Comparison of ENCODE assay signal across 13 cellular contexts in genomic region chr17:16922386-16923096, GRCh38. TPM values are rescaled to one million over a fixed set of nuclear protein-coding genes. Genes with fewer than 3 reads are reported as not detected.
DNase-seq lines count a peak whose midpoint lies in the region; ATAC-seq, FAIRE-seq and TF ChIP-seq lines count a peak whose summit lies in the region.
"Had no signal": no experiment of that assay in that cellular context is flagged by ENCODE, and none has a peak within 500 bp of the region (broad histone marks: within the 10 kb centered on the region; RNA-seq: fewer than 3 reads in every experiment).

No MANE protein-coding gene starts in this region.

- TF ChIP-seq POLR2A in GM12891 (IDR thresholded peaks at IDR 0.05; ENCODE audit: low read depth, low read length), result no peak

- CTCF ChIA-PET in BJ (lab: Yijun Ruan, JAX), result interaction anchor here (1.2 kb wide), 1 partner anchor 65 kb away, joined by 3 read pairs; no protein-coding TSS in a partner anchor

- ATAC-seq in foreskin keratinocyte (no peak), GM19452 (IDR thresholded peaks at IDR 0.05; ENCODE audit: unreplicated experiment) (no peak), HG02571 (IDR thresholded peaks at IDR 0.05; ENCODE audit: unreplicated experiment) (no peak)

- no peak overlapping the region for H3K4me3 ChIP-seq in BJ (ENCODE audit: low read depth, low read length)
- H3K4me3 ChIP-seq: adrenal gland, vagina had no signal

- H3K36me3 ChIP-seq in BJ (ENCODE audit: control insufficient read depth, insufficient read depth, low read length), result no peaks in the 10 kb centered on the region
- H3K36me3 ChIP-seq: adrenal gland, vagina had no signal

- POLR2A ChIA-PET in BJ (lab: Charles Lee), result no interaction called here

- DNase-seq in BJ (ENCODE audit: low read depth) (no peak), GM12891 (ENCODE audit: insufficient read length, low spot score) (no peak), SHP77 (lab: John Stamatoyannopoulos, UW) (peak; percentile 73 to 90), foreskin keratinocyte (no peak), OCI-M2 (lab: John Stamatoyannopoulos, UW; ENCODE audit: unreplicated experiment) (no peak), EL (no peak)
- DNase-seq: DMS79 treated with DMSO at 0.1 percent for 48 hours, kidney had no signal

- peak; percentile 75 for FAIRE-seq in GM12891 (lab: Jason Lieb, UNC)
- FAIRE-seq: kidney had no signal

- H3K27me3 ChIP-seq in BJ (ENCODE audit: control insufficient read depth, insufficient read depth, low read length), result peaks cover 7% of the 10 kb centered on the region; the same call in 1 of the 2 replicates
- H3K27me3 ChIP-seq in foreskin keratinocyte, result peaks cover 4% of the 10 kb centered on the region
- H3K27me3 ChIP-seq: adrenal gland, vagina had no signal

- TF ChIP-seq CTCF in BJ (IDR thresholded peaks at IDR 0.05; ENCODE audit: insufficient read depth, low read depth, low read length), result peak; percentile 9; the same call in 1 of the 2 replicates
- TF ChIP-seq CTCF in foreskin keratinocyte (conservative IDR thresholded peaks at IDR 0.05), result peak; percentile 60

- H3K27ac ChIP-seq in foreskin keratinocyte, result no peak overlapping the region
- H3K27ac ChIP-seq: adrenal gland, KMS-11, vagina had no signal

- H3K4me1 ChIP-seq in foreskin keratinocyte, result no peaks in the 10 kb centered on the region
- H3K4me1 ChIP-seq: adrenal gland, vagina had no signal

TF ChIP-seq in GM12891, 5 proteins besides CTCF, POLR2A, EP300 and RAD21:
- TF ChIP-seq POLR2AphosphoS5 (IDR thresholded peaks at IDR 0.05; ENCODE audit: low read depth, low read length) (no peak), PAX5 (IDR thresholded peaks at IDR 0.05; ENCODE audit: insufficient read depth, low read length, severe bottlenecking) (no peak), POU2F2 (IDR thresholded peaks at IDR 0.05; ENCODE audit: low read depth, low read length) (no peak), SPI1 (IDR thresholded peaks at IDR 0.05; ENCODE audit: low read depth, low read length) (no peak), TAF1 (IDR thresholded peaks at IDR 0.05; ENCODE audit: low read depth, low read length) (no peak)

RNA-seq across cellular contexts. Expression of gene TNFRSF13B, which starts 49.4 kb away (rescaled TPM):
- polyA plus RNA-seq in BJ (2011; rRNA removed) (not detected in 2 replicates), foreskin keratinocyte (not detected in 2 replicates)
- not detected in 2 replicates for polyA minus RNA-seq in BJ (2011; rRNA and poly(A)+ RNA removed)
- polyA plus RNA-seq in GM12891 (2012; ENCODE audit: low read depth, missing spikeins), result 125 TPM
- total RNA-seq in foreskin keratinocyte, result not detected in 2 replicates
- total RNA-seq: adrenal gland, vagina had no signal

Comparison
In these comparisons a context has a peak if more than half of its experiments do, and no peak if none do; other contexts are left out.
1. DNase-seq: peak in SHP77 (2 of 2); none in BJ (single experiment), GM12891 (single experiment), foreskin keratinocyte (0 of 2), OCI-M2 (single experiment) and EL (single experiment).